Comparison of ENCODE assay signal across 1 cellular context in genomic region chr3:38281895-38282686, GRCh38.
TF ChIP-seq lines count a peak whose summit lies in the region.

TSS of gene SLC22A14 (plus strand) at chr3:38282294. CDS start at chr3:38306027, 23,733 bp downstream.

TF ChIP-seq in Ishikawa, 13 proteins besides CTCF, POLR2A, EP300 and RAD21 (continued from another document):
- TF ChIP-seq REST (IDR thresholded peaks at IDR 0.05; ENCODE audit: low read depth) (no peak), USF1 (IDR thresholded peaks at IDR 0.05) (no peak), FOXM1 (IDR thresholded peaks at IDR 0.05; ENCODE audit: borderline replicate concordance, low read depth) (no peak), TEAD4 (IDR thresholded peaks at IDR 0.05) (no peak)
